ENCODE assay signal across 17 cellular contexts in the genomic region with DNA sequence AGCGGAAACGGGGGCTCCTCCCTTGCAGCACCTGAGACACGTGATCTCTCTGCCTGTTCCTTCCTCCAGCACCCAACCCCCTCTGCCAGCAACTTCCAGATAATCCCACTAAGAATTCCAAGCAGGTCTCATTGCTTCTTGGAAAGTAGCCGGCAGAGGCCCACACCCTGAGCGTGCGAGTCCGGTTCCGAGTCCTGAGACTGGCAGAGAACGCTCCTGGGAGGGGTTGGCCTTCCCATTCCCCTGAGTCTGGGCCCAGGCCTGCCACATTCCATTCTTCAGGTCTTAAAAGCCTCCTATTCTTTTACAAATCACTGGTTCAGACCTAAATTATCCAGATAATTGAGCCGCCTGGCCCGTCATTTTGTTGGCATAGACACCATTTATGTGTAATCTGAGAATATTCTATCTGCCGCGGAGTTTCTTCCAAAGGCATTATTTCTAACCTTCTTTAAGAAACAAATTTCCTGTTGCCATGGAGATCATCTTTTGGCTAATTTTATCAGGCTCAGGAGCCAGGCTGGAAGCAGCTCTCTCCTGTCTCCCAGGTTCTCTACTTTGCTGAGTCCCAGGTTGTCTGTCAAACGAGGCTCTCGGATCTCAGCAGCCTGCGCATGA.
DNase-seq lines count a peak whose midpoint lies in the region; ATAC-seq and TF ChIP-seq lines count a peak whose summit lies in the region.
"Had no signal": no experiment of that assay in that cellular context is flagged by ENCODE, and none has a peak within 500 bp of the region (broad histone marks: within the 10 kb centered on the region; RNA-seq: fewer than 3 reads in every experiment).

No MANE protein-coding gene starts in this region.

- H3K36me3 Mint-ChIP-seq in brain, result no peaks in the 10 kb centered on the region
- H3K36me3 Mint-ChIP-seq: activated naive CD4-positive, alpha-beta T cell treated with anti-CD3 and anti-CD28 coated beads, Interleukin-2, amount 50 U/mL, for 72 hours had no signal

- peaks cover 41% of the 10 kb centered on the region for H3K4me1 Mint-ChIP-seq in brain

- peak overlapping the region; percentile 49 to 97 (median 93) for H3K27ac Mint-ChIP-seq in brain
- H3K27ac Mint-ChIP-seq: activated naive CD4-positive, alpha-beta T cell treated with anti-CD3 and anti-CD28 coated beads, Interleukin-2, amount 50 U/mL, for 72 hours had no signal

- H3K4me3 ChIP-seq in HAP-1 (no peak overlapping the region), aorta (ENCODE audit: low read length in 2 of 2) (no peak overlapping the region)
- H3K4me3 ChIP-seq: cardiac muscle cell, gastrocnemius medialis, SJCRH30 had no signal

- no peak for TF ChIP-seq CTCF in brain (conservative IDR thresholded peaks at IDR 0.05)

- 39% methylated on average over 16 of the region's 16 CpGs for WGBS in aorta, 2 donors

- H3K36me3 ChIP-seq in HAP-1 (replicated peaks), result no peaks in the 10 kb centered on the region
- H3K36me3 ChIP-seq in aorta (ENCODE audit: control insufficient read depth in 1 of 2, insufficient read depth in 2 of 2, low read length in 1 of 2), result no peaks in the 10 kb centered on the region
- H3K36me3 ChIP-seq: cardiac muscle cell, gastrocnemius medialis, SJCRH30 had no signal

- H3K9me3 ChIP-seq in HAP-1, result no peaks in the 10 kb centered on the region
- H3K9me3 ChIP-seq in aorta (ENCODE audit: control insufficient read depth, low read length), result peaks cover 3% of the 10 kb centered on the region
- H3K9me3 ChIP-seq: gastrocnemius medialis, SJCRH30 had no signal

- H3K4me3 Mint-ChIP-seq in brain, result peak overlapping the region; percentile 22 to 58 (median 40)

- intact Hi-C loops in aorta (cut with DNase I), result no loop called here

- H3K27me3 Mint-ChIP-seq in brain, result peaks cover 10% of the 10 kb centered on the region

- H3K4me1 ChIP-seq in HAP-1 (peaks cover 23% of the 10 kb centered on the region), aorta (ENCODE audit: control insufficient read depth in 1 of 2, insufficient read depth in 2 of 2, low read length in 2 of 2) (no peaks in the 10 kb centered on the region)
- H3K4me1 ChIP-seq: gastrocnemius medialis, SJCRH30 had no signal

- DNase-seq in HAP-1 (ENCODE audit: low spot score in 2 of 2) (peak; percentile 86 to 93), iPS-NIHi7 (ENCODE audit: extremely low spot score) (peak; percentile 78), putamen (ENCODE audit: low spot score) (peak; percentile 62), T-helper 9 cell (no peak), DMS79 (lab: John Stamatoyannopoulos, UW) (no peak), aorta (no peak), AML-193 (lab: John Stamatoyannopoulos, UW) (no peak)
- DNase-seq: activated CD4-positive, alpha-beta T cell treated with anti-CD3 and anti-CD28 coated beads, Interleukin-2, amount 50 U/mL, for 1 hour; gastrocnemius medialis; left cardiac atrium; MV-4-11; NCI-H2171 treated with DMSO at 0.1 percent for 48 hours; SJCRH30; substantia nigra had no signal

- H3K27ac ChIP-seq in aorta (ENCODE audit: low read depth in 1 of 2, low read length in 2 of 2), result no peak overlapping the region
- H3K27ac ChIP-seq: gastrocnemius medialis, SJCRH30 had no signal

- no peaks in the 10 kb centered on the region for H3K9me3 Mint-ChIP-seq in brain
- H3K9me3 Mint-ChIP-seq: activated naive CD4-positive, alpha-beta T cell treated with anti-CD3 and anti-CD28 coated beads, Interleukin-2, amount 50 U/mL, for 72 hours had no signal

- no peak for ATAC-seq in aorta (ENCODE audit: low FRiP score)
- ATAC-seq: activated naive CD4-positive, alpha-beta T cell treated with anti-CD3 and anti-CD28 coated beads, Interleukin-2, amount 50 U/mL, for 72 hours; gastrocnemius medialis had no signal

- in situ Hi-C loops in HAP-1 (cut with MboI; ENCODE audit: low sequenced_read_pairs), result no loop called here

- H3K27me3 ChIP-seq in HAP-1 (ENCODE audit: low read depth), result no peaks in the 10 kb centered on the region
- H3K27me3 ChIP-seq in aorta (ENCODE audit: control insufficient read depth in 1 of 2, insufficient read depth in 2 of 2, low read length in 1 of 2), result no peaks in the 10 kb centered on the region
- H3K27me3 ChIP-seq: cardiac muscle cell, gastrocnemius medialis, SJCRH30 had no signal

Comparison
In these comparisons a context has a peak if more than half of its experiments do, and no peak if none do; other contexts are left out.
1. DNase-seq: peak in HAP-1 (2 of 2), iPS-NIHi7 (single experiment) and putamen (single experiment); none in T-helper 9 cell (single experiment), DMS79 (single experiment), aorta (0 of 2) and AML-193 (0 of 2).